ENCODE assay signal across 11 cellular contexts in genomic region chr9:89522979-89523305, GRCh38. TPM values are rescaled to one million over a fixed set of nuclear protein-coding genes. Genes with fewer than 3 reads are reported as not detected.
A peak's percentile ranks its signal among the peaks of the same experiment; 100 is the strongest.
DNase-seq lines count a peak whose midpoint lies in the region; ATAC-seq and TF ChIP-seq lines count a peak whose summit lies in the region.
"Had no signal": no experiment of that assay in that cellular context is flagged by ENCODE, and none has a peak within 500 bp of the region (broad histone marks: within the 10 kb centered on the region; RNA-seq: fewer than 3 reads in every experiment).

No MANE protein-coding gene starts in this region.

- no peaks in the 10 kb centered on the region for H3K36me3 Mint-ChIP-seq in CD4-positive, CD25-positive, alpha-beta regulatory T cell
- H3K36me3 Mint-ChIP-seq in endothelial cell (ENCODE audit: low read depth, unreplicated experiment): no peaks in the 10 kb centered on the region

- peak overlapping the region; percentile 96 to 99 (median 98) for H3K27ac Mint-ChIP-seq in CD4-positive, CD25-positive, alpha-beta regulatory T cell
- H3K27ac Mint-ChIP-seq in endothelial cell (ENCODE audit: unreplicated experiment): peak overlapping the region; percentile 72
- H3K27ac Mint-ChIP-seq: nephron had no signal

- no peaks in the 10 kb centered on the region for H3K36me3 ChIP-seq in CD4-positive, CD25-positive, alpha-beta regulatory T cell (ENCODE audit: control insufficient read depth, insufficient read depth, low read length)
- no peaks in the 10 kb centered on the region for H3K36me3 ChIP-seq in KMS-11 (ENCODE audit: insufficient read depth)

- peak overlapping the region; percentile 88 for H3K27ac ChIP-seq in CD4-positive, CD25-positive, alpha-beta regulatory T cell (ENCODE audit: insufficient read depth, low read length, poor library complexity, severe bottlenecking)
- H3K27ac ChIP-seq in KMS-11: peak overlapping the region; percentile 53

- H2AFZ ChIP-seq in KMS-11 (ENCODE audit: low read depth): peak overlapping the region; percentile 60; the same call in 1 of the 2 replicates

- no peak for ATAC-seq in CD4-positive, CD25-positive, alpha-beta regulatory T cell (ENCODE audit: low read depth in 2 of 2)
- ATAC-seq in GM19397 (IDR thresholded peaks at IDR 0.05; ENCODE audit: unreplicated experiment) (peak; percentile 10), GM21390 (IDR thresholded peaks at IDR 0.05; ENCODE audit: unreplicated experiment) (no peak), HG02588 (IDR thresholded peaks at IDR 0.05; ENCODE audit: unreplicated experiment) (no peak), HG03442 (IDR thresholded peaks at IDR 0.05; ENCODE audit: unreplicated experiment) (no peak)

- H3K4me1 Mint-ChIP-seq in CD4-positive, CD25-positive, alpha-beta regulatory T cell: peaks cover 34 to 99% (median 71%) of the 10 kb centered on the region in 4 donors
- H3K4me1 Mint-ChIP-seq in endothelial cell (ENCODE audit: unreplicated experiment): peaks cover 29% of the 10 kb centered on the region

- DNase-seq in CD4-positive, CD25-positive, alpha-beta regulatory T cell: no peak
- DNase-seq in endothelial cell (ENCODE audit: low spot score) (no peak), NCI-H2196 (lab: John Stamatoyannopoulos, UW; ENCODE audit: unreplicated experiment) (no peak)
- DNase-seq: NCI-H510A, SHP77 had no signal

- H3K4me1 ChIP-seq in CD4-positive, CD25-positive, alpha-beta regulatory T cell (ENCODE audit: control insufficient read depth, insufficient read depth, low read length, poor library complexity, severe bottlenecking): peaks cover 93% of the 10 kb centered on the region
- peaks cover 37% of the 10 kb centered on the region for H3K4me1 ChIP-seq in KMS-11 (ENCODE audit: low read depth, poor library complexity, severe bottlenecking)

- H3K4me2 ChIP-seq in KMS-11: peak overlapping the region; percentile 53; the same call in 1 of the 2 replicates

- no peaks in the 10 kb centered on the region for H3K27me3 Mint-ChIP-seq in CD4-positive, CD25-positive, alpha-beta regulatory T cell
- H3K27me3 Mint-ChIP-seq in endothelial cell (ENCODE audit: unreplicated experiment): peaks cover 3% of the 10 kb centered on the region

- H3K79me2 ChIP-seq in KMS-11 (ENCODE audit: insufficient read depth, low read depth): no peaks in the 10 kb centered on the region

- no peaks in the 10 kb centered on the region for H4K20me1 ChIP-seq in KMS-11 (ENCODE audit: insufficient read depth)

- H3K9me3 Mint-ChIP-seq in CD4-positive, CD25-positive, alpha-beta regulatory T cell: peaks cover 0 to 1% (median 0%) of the 10 kb centered on the region in 7 donors
- no peaks in the 10 kb centered on the region for H3K9me3 Mint-ChIP-seq in endothelial cell (ENCODE audit: unreplicated experiment)

- peak overlapping the region; percentile 67 for H3K4me3 ChIP-seq in CD4-positive, CD25-positive, alpha-beta regulatory T cell (ENCODE audit: low read depth, low read length)
- H3K4me3 ChIP-seq in KMS-11 (IDR thresholded peaks at IDR 0.05; ENCODE audit: insufficient read depth, low read depth, low read length): no peak overlapping the region

- H3K9ac ChIP-seq in KMS-11: no peak overlapping the region

- H3K4me3 Mint-ChIP-seq in CD4-positive, CD25-positive, alpha-beta regulatory T cell: peak overlapping the region in 3 of 4 donors; percentile 82 to 85 (median 82)
- no peak overlapping the region for H3K4me3 Mint-ChIP-seq in endothelial cell (ENCODE audit: unreplicated experiment)
- H3K4me3 Mint-ChIP-seq: nephron had no signal

- no peak for TF ChIP-seq CTCF in KMS-11 (conservative IDR thresholded peaks at IDR 0.05; ENCODE audit: low read depth, low read length)
- TF ChIP-seq CTCF in endothelial cell (IDR thresholded peaks at IDR 0.05; ENCODE audit: unreplicated experiment): no peak

- no peaks in the 10 kb centered on the region for H3K27me3 ChIP-seq in CD4-positive, CD25-positive, alpha-beta regulatory T cell (ENCODE audit: control insufficient read depth, insufficient read depth, low read length)
- no peaks in the 10 kb centered on the region for H3K27me3 ChIP-seq in KMS-11 (ENCODE audit: insufficient read depth, low read depth)

- H3K9me3 ChIP-seq in CD4-positive, CD25-positive, alpha-beta regulatory T cell (ENCODE audit: control insufficient read depth in 2 of 2, low read length in 2 of 2): no peaks in the 10 kb centered on the region

RNA-seq across cellular contexts. Expression of gene SEMA4D, which starts 25.0 kb away (rescaled TPM):
- 480 TPM for total RNA-seq in CD4-positive, CD25-positive, alpha-beta regulatory T cell
- 100 to 1,000 TPM in 1 of 4 donors, 10 to 100 TPM in 3; 67.5 to 108 (median 90.2) TPM for polyA plus RNA-seq in CD4-positive, CD25-positive, alpha-beta regulatory T cell
- total RNA-seq in endothelial cell (ENCODE audit: unreplicated experiment): 14.8 TPM

Comparison
In these comparisons a context has a peak if more than half of its experiments do, and no peak if none do; other contexts are left out.
1. RNA of gene SEMA4D, which starts 25.0 kb away (total RNA-seq): 480 TPM in CD4-positive, CD25-positive, alpha-beta regulatory T cell (single experiment); 14.8 TPM in endothelial cell (single experiment); every median in the first group is over 10 times any median in the second.